In the genomic region with DNA sequence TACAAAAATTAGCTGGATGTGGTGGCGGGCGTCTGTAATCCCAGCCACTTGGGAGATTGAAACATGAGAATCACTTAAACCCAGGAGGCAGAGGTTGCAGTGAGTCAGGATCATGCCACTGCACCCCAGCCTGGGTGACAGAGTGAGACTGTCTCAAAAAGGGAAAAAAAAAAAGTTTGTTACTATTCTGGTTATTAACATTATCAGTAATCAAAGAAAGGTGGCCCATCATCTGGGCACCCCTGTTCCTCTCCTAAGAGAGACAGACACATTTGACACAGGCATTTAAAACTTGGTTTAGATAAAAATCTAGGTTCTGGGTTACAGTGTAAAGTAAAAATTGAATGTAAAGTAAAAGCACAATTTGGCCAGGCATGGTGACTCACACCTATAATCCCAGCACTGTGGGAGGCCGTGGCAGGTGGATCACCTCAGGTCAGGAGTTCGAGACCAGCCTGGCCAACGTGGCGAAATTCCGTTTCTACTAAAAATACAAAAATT, we compare ENCODE assay signal across 15 cellular contexts. TPM values are rescaled to one million over a fixed set of nuclear protein-coding genes. Genes with fewer than 3 reads are reported as not detected.
DNase-seq lines count a peak whose midpoint lies in the region; ATAC-seq and TF ChIP-seq lines count a peak whose summit lies in the region.
"Had no signal": no experiment of that assay in that cellular context is flagged by ENCODE, and none has a peak within 500 bp of the region (broad histone marks: within the 10 kb centered on the region; RNA-seq: fewer than 3 reads in every experiment).

No MANE protein-coding gene starts in this region.

- ATAC-seq in activated CD4-positive, alpha-beta T cell treated with anti-CD3 and anti-CD28 coated beads for 36 hours = peak; percentile 16
- ATAC-seq: heart right ventricle had no signal

- peaks cover 16% of the 10 kb centered on the region for H3K36me3 Mint-ChIP-seq in activated CD4-positive, alpha-beta T cell treated with anti-CD3 and anti-CD28 coated beads for 36 hours (ENCODE audit: low read depth)

- H3K4me3 ChIP-seq in mammary epithelial cell (replicated peaks in 1 of 3; ENCODE audit: insufficient read depth in 1 of 3, low read depth in 2 of 3, low read length in 3 of 3) = no peak overlapping the region
- H3K4me3 ChIP-seq in osteoblast (ENCODE audit: insufficient read depth, low read length) = no peak overlapping the region
- H3K4me3 ChIP-seq: heart right ventricle, right atrium auricular region, transverse colon had no signal

- H3K4me2 ChIP-seq in mammary epithelial cell (ENCODE audit: insufficient read depth, low read depth, low read length) (no peak overlapping the region), osteoblast (ENCODE audit: insufficient read depth, low read length) (no peak overlapping the region)

- H3K9me3 ChIP-seq in mammary epithelial cell (replicated peaks; ENCODE audit: insufficient read depth, low read length) = no peaks in the 10 kb centered on the region
- H3K9me3 ChIP-seq in osteoblast (ENCODE audit: low read depth, low read length) = no peaks in the 10 kb centered on the region
- H3K9me3 ChIP-seq: heart right ventricle, right atrium auricular region, transverse colon had no signal

- no peaks in the 10 kb centered on the region for H3K27me3 ChIP-seq in mammary epithelial cell (ENCODE audit: insufficient read depth, low read length)
- H3K27me3 ChIP-seq in osteoblast (ENCODE audit: insufficient read depth, low read length) = no peaks in the 10 kb centered on the region
- H3K27me3 ChIP-seq: heart right ventricle, right atrium auricular region, transverse colon had no signal

- peak; percentile 48 for DNase-seq in activated CD4-positive, alpha-beta T cell treated with anti-CD3 and anti-CD28 coated beads for 36 hours
- no peak for DNase-seq in activated CD4-positive, alpha-beta T cell treated with anti-CD3 and anti-CD28 coated beads, Interleukin-2, amount 50 U/mL, for 1 hour
- DNase-seq in M059J (ENCODE audit: low read depth) (peak; percentile 81), mammary epithelial cell (no peak), osteoblast (ENCODE audit: insufficient read length, low spot score, missing footprints) (peak; percentile 50), RKO (ENCODE audit: low spot score) (no peak), COR-L47 (lab: John Stamatoyannopoulos, UW) (no peak), GDM1 (lab: John Stamatoyannopoulos, UW) (no peak)
- DNase-seq: heart right ventricle, MM.1S, RPMI8226, transverse colon had no signal

- no peaks in the 10 kb centered on the region for H3K9me3 Mint-ChIP-seq in activated CD4-positive, alpha-beta T cell treated with anti-CD3 and anti-CD28 coated beads for 36 hours (ENCODE audit: low read depth)

- CTCF ChIA-PET in activated CD4-positive, alpha-beta T cell treated with anti-CD3 and anti-CD28 coated beads for 36 hours (lab: Charles Lee) = no interaction called here
- CTCF ChIA-PET in mammary epithelial cell (lab: Charles Lee; ENCODE audit: low non-redundant PET) = interaction anchor here (0.7 kb wide), 1 partner anchor 12 kb away, joined by 14 read pairs; no protein-coding TSS in a partner anchor

- H3K4me1 ChIP-seq in mammary epithelial cell (ENCODE audit: insufficient read depth, low read length) (peaks cover 53% of the 10 kb centered on the region), osteoblast (ENCODE audit: insufficient read depth, low read length) (peaks cover 6% of the 10 kb centered on the region)

- H3K9ac ChIP-seq in mammary epithelial cell (ENCODE audit: insufficient read depth, low read length) = no peak overlapping the region

- 67% methylated on average over 7 of the region's 7 CpGs for WGBS in mammary epithelial cell (ENCODE audit: low coverage, missing lambda C conversion rate)

- POLR2A ChIA-PET in activated CD4-positive, alpha-beta T cell treated with anti-CD3 and anti-CD28 coated beads for 36 hours (lab: Charles Lee) = interaction anchor here (1.1 kb wide), 1 partner anchor 8 kb away, joined by 3 read pairs; no protein-coding TSS in a partner anchor

- H3K27ac Mint-ChIP-seq in activated CD4-positive, alpha-beta T cell treated with anti-CD3 and anti-CD28 coated beads for 36 hours = peak overlapping the region; percentile 86

- no TSS peak for BruUV-seq in mammary epithelial cell (replicated peaks; lab: Mats Ljungman, UMichigan)

- dilution Hi-C loops in mammary epithelial cell (cut with HindIII; ENCODE audit: low sequenced_read_pairs) = no loop called here

- no peaks in the 10 kb centered on the region for H4K20me1 ChIP-seq in mammary epithelial cell (ENCODE audit: insufficient read depth, low read length)
- H4K20me1 ChIP-seq in osteoblast (ENCODE audit: insufficient read depth, low read length) = peaks cover 4% of the 10 kb centered on the region

- in situ Hi-C loops in mammary epithelial cell (cut with MboI; ENCODE audit: low sequenced_read_pairs in 2 of 2) = no loop called here

- H3K4me3 Mint-ChIP-seq in activated CD4-positive, alpha-beta T cell treated with anti-CD3 and anti-CD28 coated beads for 36 hours = no peak overlapping the region

- H3K4me1 Mint-ChIP-seq in activated CD4-positive, alpha-beta T cell treated with anti-CD3 and anti-CD28 coated beads for 36 hours = peaks cover 57% of the 10 kb centered on the region

- intact Hi-C loops in activated CD4-positive, alpha-beta T cell treated with anti-CD3 and anti-CD28 coated beads for 36 hours (cut with DNase I, micrococcal nuclease) = loop anchor here (2.0 kb wide), 2 partner anchors 21 to 43 kb away; partner anchors contain the start of genes DOLK (in 1 of the 2), LRRC8A (in 1 of the 2) and NUP188 (in 1 of the 2)
- intact Hi-C loops in mammary epithelial cell (cut with micrococcal nuclease) = loop anchor here (2.0 kb wide), 1 partner anchor 25 kb away; no protein-coding TSS in a partner anchor

- H3K27ac ChIP-seq in mammary epithelial cell (ENCODE audit: insufficient read depth, low read depth, low read length) (peak overlapping the region; percentile 55), osteoblast (ENCODE audit: low read depth, low read length) (peak overlapping the region; percentile 42)
- H3K27ac ChIP-seq: HL-60 had no signal

- TF ChIP-seq CTCF in mammary epithelial cell (conservative IDR thresholded peaks at IDR 0.05 in 1 of 2, IDR thresholded peaks at IDR 0.05 in 1 of 2; ENCODE audit: extremely low read depth in 1 of 2, insufficient read depth in 1 of 2, low read depth in 1 of 2, low read length in 2 of 2) (no peak), osteoblast (IDR thresholded peaks at IDR 0.05; ENCODE audit: extremely low read depth, low read depth, low read length) (no peak)

- H3K36me3 ChIP-seq in mammary epithelial cell (ENCODE audit: insufficient read depth, low read length) = peaks cover 25% of the 10 kb centered on the region
- H3K36me3 ChIP-seq in osteoblast (ENCODE audit: insufficient read depth, low read length) = peaks cover 30% of the 10 kb centered on the region

- no peaks in the 10 kb centered on the region for H3K27me3 Mint-ChIP-seq in activated CD4-positive, alpha-beta T cell treated with anti-CD3 and anti-CD28 coated beads for 36 hours

- H3K79me2 ChIP-seq in mammary epithelial cell (ENCODE audit: insufficient read depth, low read length) (peaks cover 74% of the 10 kb centered on the region), osteoblast (ENCODE audit: insufficient read depth, low read length) (peaks cover 58% of the 10 kb centered on the region)

- H2AFZ ChIP-seq in mammary epithelial cell (ENCODE audit: low read depth, low read length) (no peak overlapping the region), osteoblast (ENCODE audit: low read length) (no peak overlapping the region)

RNA-seq across cellular contexts. Expression of gene PHYHD1, which starts 16.9 kb away (rescaled TPM):
- total RNA-seq in activated CD4-positive, alpha-beta T cell treated with anti-CD3 and anti-CD28 coated beads for 36 hours = under 1 TPM; 0.21 to 0.44 TPM
- total RNA-seq in M059J (2014; rRNA removed; shearing (Covaris generic)) = not detected in 2 replicates
- total RNA-seq in mammary epithelial cell (1 to 10 TPM; 2.5 to 4.7 TPM), osteoblast (7.6 and 8.0 TPM in 2 replicates)
- 1.8 TPM for polyA plus RNA-seq in mammary epithelial cell
- 21.9 TPM for polyA minus RNA-seq in mammary epithelial cell
- total RNA-seq: NCI-H460 had no signal

RNA-seq across cellular contexts. Expression of gene LRRC8A, which starts 22.0 kb away (rescaled TPM):
- 10 to 100 TPM; 14.9 to 15.5 TPM for total RNA-seq in activated CD4-positive, alpha-beta T cell treated with anti-CD3 and anti-CD28 coated beads for 36 hours
- 47.9 and 65.2 TPM in 2 replicates for total RNA-seq in M059J (2014; rRNA removed; shearing (Covaris generic))
- total RNA-seq in mammary epithelial cell (100 to 1,000 TPM; 155 to 206 TPM), osteoblast (38.0 and 39.8 TPM in 2 replicates)
- polyA plus RNA-seq in mammary epithelial cell = 128 TPM
- 227 TPM for polyA minus RNA-seq in mammary epithelial cell

RNA-seq across cellular contexts. Expression of gene KYAT1, which starts 22.2 kb away (rescaled TPM):
- total RNA-seq in activated CD4-positive, alpha-beta T cell treated with anti-CD3 and anti-CD28 coated beads for 36 hours = 10 to 100 TPM; 14.8 to 18.5 TPM
- total RNA-seq in M059J (2014; rRNA removed; shearing (Covaris generic)) = 12.7 and 15.9 TPM in 2 replicates
- total RNA-seq in mammary epithelial cell (10 to 100 TPM; 10.2 to 11.5 TPM), osteoblast (3.3 and 4.7 TPM in 2 replicates)
- polyA plus RNA-seq in mammary epithelial cell = 13.5 TPM
- 13.4 TPM for polyA minus RNA-seq in mammary epithelial cell

RNA-seq across cellular contexts. Expression of gene DOLK, which starts 43.5 kb away (rescaled TPM):
- total RNA-seq in activated CD4-positive, alpha-beta T cell treated with anti-CD3 and anti-CD28 coated beads for 36 hours = 1 to 10 TPM; 4.8 to 5.0 TPM
- total RNA-seq in M059J (2014; rRNA removed; shearing (Covaris generic)) = 23.9 and 29.8 TPM in 2 replicates
- total RNA-seq in mammary epithelial cell (10 to 100 TPM; 22.0 TPM), osteoblast (28.6 and 29.5 TPM in 2 replicates)
- 41.3 TPM for polyA plus RNA-seq in mammary epithelial cell
- polyA minus RNA-seq in mammary epithelial cell = 33.3 TPM

RNA-seq across cellular contexts. Expression of gene NUP188, which starts 43.6 kb away (rescaled TPM):
- total RNA-seq in activated CD4-positive, alpha-beta T cell treated with anti-CD3 and anti-CD28 coated beads for 36 hours = 100 to 1,000 TPM; 102 to 124 TPM
- total RNA-seq in M059J (2014; rRNA removed; shearing (Covaris generic)) = 67.6 and 77.6 TPM in 2 replicates
- 10 to 100 TPM; 51.0 to 62.2 TPM for total RNA-seq in mammary epithelial cell
- 67.7 TPM for polyA plus RNA-seq in mammary epithelial cell
- polyA minus RNA-seq in mammary epithelial cell = 257 TPM
- 28.9 and 30.0 TPM in 2 replicates for total RNA-seq in osteoblast

Comparison
In these comparisons a context has a peak if more than half of its experiments do, and no peak if none do; other contexts are left out.
1. DNase-seq: peak in activated CD4-positive, alpha-beta T cell treated with anti-CD3 and anti-CD28 coated beads for 36 hours (single experiment), M059J (single experiment) and osteoblast (single experiment); none in activated CD4-positive, alpha-beta T cell treated with anti-CD3 and anti-CD28 coated beads, Interleukin-2, amount 50 U/mL, for 1 hour (single experiment), mammary epithelial cell (single experiment), RKO (single experiment), COR-L47 (single experiment) and GDM1 (single experiment).